ENCODE assay signal across 24 cellular contexts in the genomic region with DNA sequence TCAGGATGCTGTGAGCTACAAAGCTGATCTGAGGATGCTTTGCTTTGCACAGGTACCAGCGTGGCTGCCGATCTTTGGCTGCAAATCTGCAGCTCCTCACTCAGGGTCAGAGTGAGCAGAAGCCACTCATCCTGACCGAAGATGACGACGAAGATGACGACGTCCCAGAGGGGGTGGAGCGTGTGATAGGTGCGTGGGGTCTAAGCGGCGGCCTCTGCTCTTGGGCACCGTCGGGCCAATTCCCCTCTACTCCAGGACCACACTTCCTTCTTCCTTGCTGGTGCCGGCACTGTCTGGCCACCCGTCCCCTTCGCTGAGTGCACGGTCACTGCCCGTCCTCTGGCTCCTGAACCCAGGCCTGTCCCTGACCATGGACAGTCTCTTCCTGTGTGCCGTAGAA. TPM values are rescaled to one million over a fixed set of nuclear protein-coding genes. Genes with fewer than 3 reads are reported as not detected.
"Had no signal": no experiment of that assay in that cellular context is flagged by ENCODE, and none has a peak within 500 bp of the region (broad histone marks: within the 10 kb centered on the region; RNA-seq: fewer than 3 reads in every experiment).

No MANE protein-coding gene starts in this region.

- H3K36me3 Mint-ChIP-seq: natural killer cell had no signal

- H3K9me3 ChIP-seq: suprapubic skin, transverse colon, vagina had no signal

- H3K9me3 Mint-ChIP-seq: activated T-helper 17 cell treated with anti-CD3 and anti-CD28 coated beads, Interleukin-2, amount 50 U/mL, for 72 hours; natural killer cell; T-cell had no signal

- H3K27ac Mint-ChIP-seq: activated CD4-positive, alpha-beta memory T cell treated with anti-CD3 and anti-CD28 coated beads, Interleukin-2, amount 10 ng/mL, durations not matched to agents 7 days and 5 days; activated CD8-positive, alpha-beta memory T cell treated with anti-CD3 and anti-CD28 coated beads, Interleukin-2, amount 10 ng/mL, durations not matched to agents 7 days and 5 days; activated naive CD4-positive, alpha-beta T cell treated with anti-CD3 and anti-CD28 coated beads for 36 hours; activated T-helper 17 cell treated with anti-CD3 and anti-CD28 coated beads, Interleukin-2, amount 50 U/mL, for 72 hours; natural killer cell; T-cell had no signal

- FAIRE-seq: endometrium had no signal

- H3K27me3 ChIP-seq: brain microvascular endothelial cell, suprapubic skin, transverse colon, vagina had no signal

- ATAC-seq: activated CD8-positive, alpha-beta memory T cell treated with anti-CD3 and anti-CD28 coated beads, Interleukin-2, amount 10 ng/mL, durations not matched to agents 7 days and 5 days; activated T-helper 17 cell treated with anti-CD3 and anti-CD28 coated beads, Interleukin-2, amount 50 U/mL, for 72 hours; natural killer cell; stimulated activated naive CD8-positive, alpha-beta T cell treated with anti-CD3 and anti-CD28 coated beads, Interleukin-15, amount 100 ng/mL, for 72 hours; T-cell had no signal

- H3K4me3 Mint-ChIP-seq: activated CD4-positive, alpha-beta memory T cell treated with anti-CD3 and anti-CD28 coated beads, Interleukin-2, amount 10 ng/mL, durations not matched to agents 7 days and 5 days; activated CD8-positive, alpha-beta memory T cell treated with anti-CD3 and anti-CD28 coated beads, Interleukin-2, amount 10 ng/mL, durations not matched to agents 7 days and 5 days; activated naive CD4-positive, alpha-beta T cell treated with anti-CD3 and anti-CD28 coated beads for 36 hours; activated T-helper 17 cell treated with anti-CD3 and anti-CD28 coated beads, Interleukin-2, amount 50 U/mL, for 72 hours; natural killer cell; stimulated activated naive CD8-positive, alpha-beta T cell treated with anti-CD3 and anti-CD28 coated beads, Interleukin-15, amount 100 ng/mL, for 72 hours; T-cell had no signal

- H3K27ac ChIP-seq: brain microvascular endothelial cell, suprapubic skin had no signal

- H3K4me1 ChIP-seq: transverse colon had no signal

- H3K36me3 ChIP-seq: brain microvascular endothelial cell, transverse colon had no signal

- H3K4me1 Mint-ChIP-seq: activated CD8-positive, alpha-beta memory T cell treated with anti-CD3 and anti-CD28 coated beads, Interleukin-2, amount 10 ng/mL, durations not matched to agents 7 days and 5 days had no signal

- H3K4me3 ChIP-seq: coronary artery, skin epidermis, suprapubic skin, transverse colon, vagina had no signal

- DNase-seq: activated CD4-positive, alpha-beta memory T cell treated with anti-CD3 and anti-CD28 coated beads, Interleukin-2, amount 10 ng/mL, durations not matched to agents 7 days and 5 days; activated CD4-positive, alpha-beta T cell treated with anti-CD3 and anti-CD28 coated beads for 48 hours; activated CD4-positive, CD25-positive, alpha-beta regulatory T cell; activated CD8-positive, alpha-beta memory T cell treated with anti-CD3 and anti-CD28 coated beads, Interleukin-2, amount 10 ng/mL, durations not matched to agents 7 days and 5 days; activated naive CD4-positive, alpha-beta T cell treated with anti-CD3 and anti-CD28 coated beads for 36 hours; activated T-cell treated with anti-CD3 and anti-CD28 coated beads, Interleukin-2, amount 50 U/mL, for 1 hour; aorta; brain microvascular endothelial cell; erythroblast; foreskin melanocyte; kidney glomerular epithelial cell; natural killer cell; nucleus accumbens; stimulated activated naive CD8-positive, alpha-beta T cell treated with anti-CD3 and anti-CD28 coated beads, Interleukin-15, amount 100 ng/mL, for 72 hours; T-cell; T-helper 9 cell; transverse colon had no signal

- H3K27me3 Mint-ChIP-seq: activated CD4-positive, alpha-beta memory T cell treated with anti-CD3 and anti-CD28 coated beads, Interleukin-2, amount 10 ng/mL, durations not matched to agents 7 days and 5 days; activated CD8-positive, alpha-beta memory T cell treated with anti-CD3 and anti-CD28 coated beads, Interleukin-2, amount 10 ng/mL, durations not matched to agents 7 days and 5 days; activated T-helper 17 cell treated with anti-CD3 and anti-CD28 coated beads, Interleukin-2, amount 50 U/mL, for 72 hours; stimulated activated naive CD8-positive, alpha-beta T cell treated with anti-CD3 and anti-CD28 coated beads, Interleukin-15, amount 100 ng/mL, for 72 hours; T-cell had no signal

RNA-seq across cellular contexts. Expression of gene ZNF750, which starts 34.0 kb away (rescaled TPM):
- total RNA-seq: activated CD4-positive, alpha-beta memory T cell treated with anti-CD3 and anti-CD28 coated beads, Interleukin-2, amount 10 ng/mL, durations not matched to agents 7 days and 5 days; activated CD8-positive, alpha-beta memory T cell treated with anti-CD3 and anti-CD28 coated beads, Interleukin-2, amount 10 ng/mL, durations not matched to agents 7 days and 5 days; activated naive CD4-positive, alpha-beta T cell treated with anti-CD3 and anti-CD28 coated beads for 36 hours; activated T-helper 17 cell treated with anti-CD3 and anti-CD28 coated beads, Interleukin-2, amount 50 U/mL, for 72 hours; natural killer cell; posterior vena cava; T-cell; transverse colon had no signal
